ENCODE assay signal across 3 cellular contexts in the genomic region with DNA sequence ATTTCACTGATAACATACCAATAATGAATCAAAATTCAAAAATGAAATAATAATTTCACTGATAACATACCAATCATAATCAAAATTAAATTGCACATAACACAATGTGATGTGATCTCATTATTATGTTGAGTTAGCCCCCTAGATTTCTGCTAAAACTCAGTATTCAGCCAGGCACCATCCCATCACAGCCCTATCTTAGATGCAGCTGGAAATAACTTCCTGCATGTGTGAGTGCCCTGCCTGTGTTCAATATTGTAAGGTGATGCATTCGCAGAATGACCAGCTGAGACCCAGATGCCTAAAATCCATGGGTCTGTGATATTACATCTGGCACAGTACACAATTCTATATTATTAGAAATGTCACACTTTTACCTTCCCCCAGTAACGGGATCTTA.
"Had no signal": no experiment of that assay in that cellular context is flagged by ENCODE, and none has a peak within 500 bp of the region (broad histone marks: within the 10 kb centered on the region; RNA-seq: fewer than 3 reads in every experiment).

No MANE protein-coding gene starts in this region.

- ATAC-seq: GM12878 had no signal

- H3K4me3 ChIP-seq: GM12878 had no signal

- DNase-seq: GDM1, GF-D8 had no signal
